In genomic region chr10:13784067-13784466, GRCh38 we compare ENCODE assay signal across 8 cellular contexts.
DNase-seq lines count a peak whose midpoint lies in the region; ATAC-seq, FAIRE-seq and TF ChIP-seq lines count a peak whose summit lies in the region.

No MANE protein-coding gene starts in this region.

- 77 to 92% methylated on average over 2 of the region's 2 CpGs for WGBS in body of pancreas, 2 donors

- H3K4me3 ChIP-seq in PC-3 (ENCODE audit: low read length) = no peak overlapping the region
- no peak overlapping the region for H3K4me3 ChIP-seq in kidney (ENCODE audit: low read length in 2 of 2)
- H3K4me3 ChIP-seq in body of pancreas = no peak overlapping the region

- H3K4me1 ChIP-seq in PC-3 (ENCODE audit: insufficient read depth, low read length) = peaks cover 7% of the 10 kb centered on the region
- peaks cover 7 to 10% of the 10 kb centered on the region in 2 donors for H3K4me1 ChIP-seq in kidney (ENCODE audit: control insufficient read depth in 1 of 2, insufficient read depth in 1 of 2, low read depth in 1 of 2, low read length in 2 of 2)
- H3K4me1 ChIP-seq in body of pancreas = peaks cover 20% of the 10 kb centered on the region

- H3K27me3 ChIP-seq in PC-3 (ENCODE audit: low read length) (no peaks in the 10 kb centered on the region), body of pancreas (no peaks in the 10 kb centered on the region)

- peak; percentile 43 for TF ChIP-seq CTCF in GM10266 (IDR thresholded peaks at IDR 0.05; ENCODE audit: control insufficient read depth, insufficient read depth, low read depth, missing control alignments)
- TF ChIP-seq CTCF in PC-3 (conservative IDR thresholded peaks at IDR 0.05; ENCODE audit: low read depth, low read length) = peak; percentile 47; the same call in 1 of the 2 replicates
- no peak for TF ChIP-seq CTCF in kidney (IDR thresholded peaks at IDR 0.05; ENCODE audit: borderline replicate concordance, extremely low read depth, insufficient read depth)
- peak in 1 of 7 experiments; percentile 5 for TF ChIP-seq CTCF in body of pancreas (IDR thresholded peaks at IDR 0.05)

- H3K9ac ChIP-seq in PC-3 (ENCODE audit: low read length) (no peak overlapping the region), kidney (ENCODE audit: low read length in 2 of 2) (no peak overlapping the region)

- H3K9me3 ChIP-seq in PC-3 (ENCODE audit: low read length) (no peaks in the 10 kb centered on the region), kidney (ENCODE audit: control insufficient read depth in 1 of 2, low read length in 2 of 2) (no peaks in the 10 kb centered on the region), body of pancreas (no peaks in the 10 kb centered on the region)

- H3K36me3 ChIP-seq in PC-3 (ENCODE audit: low read depth, low read length) (no peaks in the 10 kb centered on the region), kidney (ENCODE audit: control insufficient read depth in 1 of 2, insufficient read depth in 2 of 2, low read length in 2 of 2) (no peaks in the 10 kb centered on the region), body of pancreas (replicated peaks in 1 of 2; ENCODE audit: insufficient read depth in 1 of 2, low read depth in 2 of 2) (no peaks in the 10 kb centered on the region)

- H2AFZ ChIP-seq in PC-3 (ENCODE audit: low read length) = no peak overlapping the region

- no peak overlapping the region for H3K4me2 ChIP-seq in PC-3 (ENCODE audit: low read length)

- H3K27ac ChIP-seq in PC-3 (ENCODE audit: low read length) = no peak overlapping the region
- no peak overlapping the region for H3K27ac ChIP-seq in kidney (ENCODE audit: low read depth in 2 of 2, low read length in 2 of 2)
- H3K27ac ChIP-seq in body of pancreas = no peak overlapping the region

- intact Hi-C loops in PC-3 (cut with micrococcal nuclease) (loop anchor here (1.0 kb wide), 1 partner anchor 309 kb away; no protein-coding TSS in a partner anchor), kidney (cut with DNase I) (loop anchor here (10.0 kb wide), 1 partner anchor 311 kb away; no protein-coding TSS in a partner anchor), body of pancreas (cut with DNase I) (loop anchor here (10.0 kb wide), 1 partner anchor 691 kb away; no protein-coding TSS in a partner anchor), Right ventricle myocardium inferior (cut with DNase I) (loop anchor here (10.0 kb wide), 1 partner anchor 411 kb away; no protein-coding TSS in a partner anchor)

- no peaks in the 10 kb centered on the region for H3K79me2 ChIP-seq in PC-3 (ENCODE audit: low read length)

- in situ Hi-C loops in ACHN (cut with HindIII; ENCODE audit: low pct_ligation_motif_present, low pct_unique_long_range_greater_than_20kb, low sequenced_read_pairs) = no loop called here

- no peaks in the 10 kb centered on the region for H4K20me1 ChIP-seq in PC-3 (ENCODE audit: low read length)

- peak; percentile 75 for DNase-seq in ACHN
- DNase-seq in GM10266 (ENCODE audit: extremely low spot score) = peak; percentile 37
- peak; percentile 45 for DNase-seq in PC-3
- no peak for DNase-seq in kidney
- DNase-seq in inferior parietal cortex (ENCODE audit: extremely low spot score) = no peak
- no peak for DNase-seq in body of pancreas
- no peak for DNase-seq in Right ventricle myocardium inferior (ENCODE audit: missing footprints)

- no peak for FAIRE-seq in kidney (lab: Jason Lieb, UNC)

- no peaks in the 10 kb centered on the region for H3F3A ChIP-seq in PC-3 (ENCODE audit: low read length, unreplicated experiment)

- peak; percentile 84 for ATAC-seq in PC-3
- peak; percentile 67 for ATAC-seq in esophagus mucosa
- ATAC-seq in body of pancreas = no peak
- ATAC-seq in Right ventricle myocardium inferior = no peak

- TF ChIP-seq POLR2A in body of pancreas (IDR thresholded peaks at IDR 0.05) = no peak

- CTCF ChIA-PET in PC-3 (lab: Charles Lee) = interaction anchor here (0.7 to 1.1 kb wide), 3 partner anchors 310 to 601 kb away, joined by 3 read pairs; no protein-coding TSS in a partner anchor

- no peaks in the 10 kb centered on the region for H3K9me2 ChIP-seq in PC-3 (replicated peaks; ENCODE audit: low read length)

- POLR2A ChIA-PET in PC-3 (lab: Charles Lee; ENCODE audit: unreplicated experiment) = interaction anchor here (0.6 kb wide), 1 partner anchor 111 kb away, joined by 4 read pairs; no protein-coding TSS in a partner anchor

- no TSS peak for BruUV-seq in PC-3 (replicated peaks; lab: Mats Ljungman, UMichigan)

Comparison
In these comparisons a context has a peak if more than half of its experiments do, and no peak if none do; other contexts are left out.
1. DNase-seq: peak in ACHN (single experiment), GM10266 (single experiment) and PC-3 (single experiment); none in kidney (single experiment), inferior parietal cortex (single experiment), body of pancreas (0 of 4) and Right ventricle myocardium inferior (single experiment).
2. ATAC-seq: peak in PC-3 (single experiment) and esophagus mucosa (single experiment); none in body of pancreas (single experiment) and Right ventricle myocardium inferior (single experiment).